9 cellular contexts compared by ENCODE assay signal in the genomic region with DNA sequence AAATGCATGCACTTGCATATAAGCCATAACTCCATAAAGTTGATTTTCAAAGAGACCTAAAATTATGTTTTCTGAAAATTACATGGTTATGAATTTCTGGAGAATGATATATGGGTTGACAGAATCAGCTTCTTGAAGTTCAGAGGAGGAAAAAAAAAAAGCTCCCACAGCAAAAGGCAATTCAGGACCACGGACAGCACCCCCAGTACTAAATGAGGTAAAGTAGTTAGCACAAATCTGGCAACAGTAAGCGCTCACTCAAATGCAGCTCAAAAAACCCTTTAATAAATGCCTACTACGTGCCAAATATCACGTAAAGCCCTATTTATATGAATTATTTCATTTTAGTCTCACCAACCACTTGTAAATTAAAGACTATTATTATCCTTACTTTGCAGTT.
DNase-seq lines count a peak whose midpoint lies in the region; ATAC-seq and TF ChIP-seq lines count a peak whose summit lies in the region.
"Had no signal": no experiment of that assay in that cellular context is flagged by ENCODE, and none has a peak within 500 bp of the region (broad histone marks: within the 10 kb centered on the region; RNA-seq: fewer than 3 reads in every experiment).

No MANE protein-coding gene starts in this region.

- no peaks in the 10 kb centered on the region for H3K4me1 Mint-ChIP-seq in activated T-cell treated with anti-CD3 and anti-CD28 coated beads, Interleukin-2, amount 50 U/mL, for 72 hours (ENCODE audit: low read depth)
- no peaks in the 10 kb centered on the region for H3K4me1 Mint-ChIP-seq in activated T-cell treated with anti-CD3 and anti-CD28 coated beads, Interleukin-2, amount 50 U/mL, for 24 hours (ENCODE audit: low read depth)
- H3K4me1 Mint-ChIP-seq: CD4-positive, alpha-beta memory T cell had no signal

- H3K9me3 Mint-ChIP-seq in activated T-cell treated with anti-CD3 and anti-CD28 coated beads, Interleukin-2, amount 50 U/mL, for 72 hours = peaks cover 14 to 15% of the 10 kb centered on the region in 2 donors
- peaks cover 18% of the 10 kb centered on the region for H3K9me3 Mint-ChIP-seq in activated T-cell treated with anti-CD3 and anti-CD28 coated beads, Interleukin-2, amount 50 U/mL, for 24 hours

- in situ Hi-C loops in G401 (cut with HindIII; ENCODE audit: low sequenced_read_pairs) = no loop called here

- H3K4me3 Mint-ChIP-seq in activated T-cell treated with anti-CD3 and anti-CD28 coated beads, Interleukin-2, amount 50 U/mL, for 72 hours = no peak overlapping the region
- H3K4me3 Mint-ChIP-seq in activated T-cell treated with anti-CD3 and anti-CD28 coated beads, Interleukin-2, amount 50 U/mL, for 24 hours = no peak overlapping the region
- H3K4me3 Mint-ChIP-seq: CD4-positive, alpha-beta memory T cell had no signal

- TF ChIP-seq CTCF in foreskin fibroblast (IDR thresholded peaks at IDR 0.05; ENCODE audit: low read depth, low read length) = no peak

- peaks cover 2 to 6% of the 10 kb centered on the region in 2 donors for H3K36me3 Mint-ChIP-seq in activated T-cell treated with anti-CD3 and anti-CD28 coated beads, Interleukin-2, amount 50 U/mL, for 72 hours (ENCODE audit: insufficient read depth in 2 of 2)
- no peaks in the 10 kb centered on the region for H3K36me3 Mint-ChIP-seq in activated T-cell treated with anti-CD3 and anti-CD28 coated beads, Interleukin-2, amount 50 U/mL, for 24 hours (ENCODE audit: low read depth)
- H3K36me3 Mint-ChIP-seq: CD4-positive, alpha-beta memory T cell had no signal

- no peak overlapping the region for H3K4me3 ChIP-seq in foreskin fibroblast (ENCODE audit: low read depth in 1 of 2, low read length in 2 of 2)

- DNase-seq in activated T-cell treated with anti-CD3 and anti-CD28 coated beads, Interleukin-2, amount 50 U/mL, for 72 hours = peak; percentile 11 to 27
- no peak for DNase-seq in activated T-cell treated with anti-CD3 and anti-CD28 coated beads, Interleukin-2, amount 50 U/mL, for 24 hours
- DNase-seq in SW480 (ENCODE audit: low spot score) = peak; percentile 25
- DNase-seq in foreskin fibroblast = peak; percentile 37 to 69
- peak; percentile 4 for DNase-seq in stimulated activated CD4-positive, alpha-beta T cell treated with anti-CD3 and anti-CD28 coated beads, Interleukin-4, amount 100 ng/mL, for 24 hours
- DNase-seq in posterior vena cava (ENCODE audit: low spot score) = no peak
- DNase-seq in G401 (ENCODE audit: low spot score) = no peak

- ATAC-seq in activated T-cell treated with anti-CD3 and anti-CD28 coated beads, Interleukin-2, amount 50 U/mL, for 72 hours (replicated peaks in 1 of 2) = no peak
- no peak for ATAC-seq in HG03139 (IDR thresholded peaks at IDR 0.05; ENCODE audit: unreplicated experiment)

- no peak overlapping the region for H3K27ac Mint-ChIP-seq in activated T-cell treated with anti-CD3 and anti-CD28 coated beads, Interleukin-2, amount 50 U/mL, for 72 hours
- H3K27ac Mint-ChIP-seq in activated T-cell treated with anti-CD3 and anti-CD28 coated beads, Interleukin-2, amount 50 U/mL, for 24 hours = no peak overlapping the region
- H3K27ac Mint-ChIP-seq: CD4-positive, alpha-beta memory T cell had no signal

- intact Hi-C loops in posterior vena cava (cut with DNase I) = no loop called here

- H3K27me3 Mint-ChIP-seq in activated T-cell treated with anti-CD3 and anti-CD28 coated beads, Interleukin-2, amount 50 U/mL, for 72 hours (ENCODE audit: low read depth) = no peaks in the 10 kb centered on the region
- H3K27me3 Mint-ChIP-seq in activated T-cell treated with anti-CD3 and anti-CD28 coated beads, Interleukin-2, amount 50 U/mL, for 24 hours = no peaks in the 10 kb centered on the region
- H3K27me3 Mint-ChIP-seq: CD4-positive, alpha-beta memory T cell had no signal

Comparison
In these comparisons a context has a peak if more than half of its experiments do, and no peak if none do; other contexts are left out.
1. DNase-seq: peak in activated T-cell treated with anti-CD3 and anti-CD28 coated beads, Interleukin-2, amount 50 U/mL, for 72 hours (2 of 2), SW480 (single experiment), foreskin fibroblast (2 of 2) and stimulated activated CD4-positive, alpha-beta T cell treated with anti-CD3 and anti-CD28 coated beads, Interleukin-4, amount 100 ng/mL, for 24 hours (single experiment); none in activated T-cell treated with anti-CD3 and anti-CD28 coated beads, Interleukin-2, amount 50 U/mL, for 24 hours (single experiment), posterior vena cava (single experiment) and G401 (single experiment).